In the genomic region with DNA sequence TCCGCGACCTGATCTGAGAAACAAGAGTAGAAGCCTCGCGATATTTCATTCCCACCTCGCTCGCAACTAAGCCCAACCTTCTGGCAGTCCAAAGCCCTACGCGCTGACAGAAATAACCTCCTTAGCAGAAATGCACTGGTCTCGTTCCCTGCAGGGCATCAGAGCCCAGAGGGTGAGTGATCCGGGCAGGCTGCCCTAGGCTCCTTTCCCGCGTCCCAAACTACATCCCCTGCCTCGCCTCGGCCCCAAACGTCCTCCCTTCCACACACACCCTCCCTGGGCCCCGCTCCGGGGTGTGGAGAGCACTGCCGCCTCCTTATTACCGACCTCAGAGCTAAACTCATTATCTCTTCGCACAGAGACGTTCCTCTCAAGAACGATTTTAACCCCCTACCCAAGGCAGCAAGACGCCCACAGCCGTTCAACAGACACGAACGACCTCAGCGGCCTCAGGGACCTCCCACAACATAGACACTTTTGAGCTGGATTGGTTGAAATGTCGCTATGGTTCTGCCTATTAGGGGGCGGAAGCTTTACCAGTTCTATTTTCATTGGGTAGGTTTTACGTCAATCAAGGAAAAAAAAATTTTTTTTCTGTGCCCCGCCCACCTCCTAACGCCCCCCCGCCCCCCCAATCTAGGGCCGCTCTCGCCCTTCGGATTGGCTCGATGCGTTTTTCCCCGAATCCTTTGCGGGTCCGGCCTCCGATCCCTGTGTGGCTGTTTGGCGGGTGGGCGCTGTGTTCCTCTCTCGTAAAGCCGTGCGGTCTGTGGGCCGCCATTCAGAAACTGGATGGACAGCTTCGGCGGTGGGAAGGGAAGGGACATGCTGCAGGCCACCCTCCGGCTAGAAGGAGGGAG, we compare ENCODE assay signal across 8 cellular contexts. TPM values are rescaled to one million over a fixed set of nuclear protein-coding genes. Genes with fewer than 3 reads are reported as not detected.
DNase-seq lines count a peak whose midpoint lies in the region; ATAC-seq and TF ChIP-seq lines count a peak whose summit lies in the region.

Gene CETN3, minus strand, starts transcription at position 439 of the 860 bp plus-strand sequence. Its CDS starts 95 bp downstream, at position 344.

- H3K36me3 Mint-ChIP-seq in naive thymus-derived CD4-positive, alpha-beta T cell, result peaks cover 8 to 19% (median 13%) of the 10 kb centered on the region in 5 donors
- H3K36me3 Mint-ChIP-seq in stimulated activated naive B cell treated with anti-CD40 and anti-IgM and Interleukin-4, amounts not matched to agents 10 μg/mL and 1 μg/mL and 100 μg/mL, for 72 hours, result peaks cover 13 to 29% of the 10 kb centered on the region in 2 donors

- peak within 1 kb of the TSS; percentile 88 for H3K4me2 ChIP-seq in fibroblast of lung (ENCODE audit: extremely low read depth, insufficient read depth, low read length)

- no peaks in the 10 kb centered on the region for H4K20me1 ChIP-seq in fibroblast of lung (ENCODE audit: control insufficient read depth, extremely low read depth, insufficient read depth, low read length)

- peaks cover 1% of the 10 kb centered on the region for H3K79me2 ChIP-seq in fibroblast of lung (ENCODE audit: control insufficient read depth, insufficient read depth, low read length)

- peaks cover 2% of the 10 kb centered on the region for H3K36me3 ChIP-seq in fibroblast of lung (ENCODE audit: control insufficient read depth, insufficient read depth, low read length)
- H3K36me3 ChIP-seq in naive thymus-derived CD4-positive, alpha-beta T cell (ENCODE audit: control insufficient read depth in 2 of 3, insufficient read depth in 3 of 3, low read length in 3 of 3), result peaks cover 0 to 5% (median 0%) of the 10 kb centered on the region in 3 experiments

- H3K27ac ChIP-seq in fibroblast of lung (ENCODE audit: insufficient read depth, low read length), result peak within 1 kb of the TSS; percentile 99
- peak within 1 kb of the TSS; percentile 93 for H3K27ac ChIP-seq in naive thymus-derived CD4-positive, alpha-beta T cell (ENCODE audit: low read depth, low read length)

- H3K9ac ChIP-seq in fibroblast of lung (ENCODE audit: insufficient read depth, low read length), result peak within 1 kb of the TSS; percentile 90

- POLR2A ChIA-PET in naive thymus-derived CD4-positive, alpha-beta T cell (lab: Charles Lee), result interaction anchor here (0.8 to 3.2 kb wide), 17 partner anchors 9 to 976 kb away, joined by 3 to 49 read pairs (median 7); partner anchors contain the start of genes ARRDC3, LYSMD3, MBLAC2 and POLR3G

- H3K27me3 Mint-ChIP-seq in naive thymus-derived CD4-positive, alpha-beta T cell, result peaks cover 0 to 4% (median 0%) of the 10 kb centered on the region in 5 donors
- H3K27me3 Mint-ChIP-seq in stimulated activated naive B cell treated with anti-CD40 and anti-IgM and Interleukin-4, amounts not matched to agents 10 μg/mL and 1 μg/mL and 100 μg/mL, for 72 hours, result no peaks in the 10 kb centered on the region

- no peaks in the 10 kb centered on the region for H3K27me3 ChIP-seq in fibroblast of lung (ENCODE audit: control insufficient read depth, insufficient read depth, low read length)
- H3K27me3 ChIP-seq in naive thymus-derived CD4-positive, alpha-beta T cell (ENCODE audit: control insufficient read depth in 2 of 2, insufficient read depth in 2 of 2, low read length in 2 of 2), result no peaks in the 10 kb centered on the region

- CTCF ChIA-PET in naive thymus-derived CD4-positive, alpha-beta T cell (lab: Charles Lee), result interaction anchor here (0.6 to 2.9 kb wide), 7 partner anchors 10 to 140 kb away, joined by 3 to 19 read pairs (median 4); partner anchors contain the start of genes LYSMD3, MBLAC2 and POLR3G

- intact Hi-C loops in naive thymus-derived CD4-positive, alpha-beta T cell (cut with micrococcal nuclease), result loop anchor here (1.0 to 10.0 kb wide), 9 partner anchors 30 to 1905 kb away; partner anchors contain the start of genes LYSMD3 (in 2 of the 2), MBLAC2 (in 2 of the 2) and POLR3G (in 2 of the 2)

- H3K4me1 ChIP-seq in fibroblast of lung (ENCODE audit: control insufficient read depth, extremely low read depth, insufficient read depth, low read length), result no peaks in the 10 kb centered on the region
- peaks cover 7 to 13% of the 10 kb centered on the region in 2 donors for H3K4me1 ChIP-seq in naive thymus-derived CD4-positive, alpha-beta T cell (ENCODE audit: control insufficient read depth in 2 of 2, insufficient read depth in 2 of 2, low read length in 2 of 2)

- no peak for TF ChIP-seq CTCF in fibroblast of lung (conservative IDR thresholded peaks at IDR 0.05 in 1 of 2, IDR thresholded peaks at IDR 0.05 in 1 of 2; ENCODE audit: low read depth in 1 of 2, low read length in 2 of 2)

- no peak within 1 kb of the TSS for H3K27ac Mint-ChIP-seq in naive thymus-derived CD4-positive, alpha-beta T cell
- no peak within 1 kb of the TSS for H3K27ac Mint-ChIP-seq in stimulated activated naive B cell treated with anti-CD40 and anti-IgM and Interleukin-4, amounts not matched to agents 10 μg/mL and 1 μg/mL and 100 μg/mL, for 72 hours

- H3K4me1 Mint-ChIP-seq in naive thymus-derived CD4-positive, alpha-beta T cell, result peaks cover 12 to 26% (median 16%) of the 10 kb centered on the region in 7 donors
- H3K4me1 Mint-ChIP-seq in stimulated activated naive B cell treated with anti-CD40 and anti-IgM and Interleukin-4, amounts not matched to agents 10 μg/mL and 1 μg/mL and 100 μg/mL, for 72 hours, result peaks cover 5 to 13% of the 10 kb centered on the region in 2 donors

- peak within 1 kb of the TSS; percentile 81 to 98 (median 94) for H3K4me3 ChIP-seq in fibroblast of lung (replicated peaks in 1 of 4; ENCODE audit: control extremely low read depth in 1 of 4, insufficient read depth in 1 of 4, low read depth in 3 of 4, low read length in 4 of 4)
- peak within 1 kb of the TSS; percentile 100 for H3K4me3 ChIP-seq in naive thymus-derived CD4-positive, alpha-beta T cell (ENCODE audit: low read length)

- H3K9me3 ChIP-seq in fibroblast of lung (ENCODE audit: control insufficient read depth, insufficient read depth, low read depth, low read length), result no peaks in the 10 kb centered on the region
- H3K9me3 ChIP-seq in naive thymus-derived CD4-positive, alpha-beta T cell (ENCODE audit: control insufficient read depth in 2 of 3, low read length in 3 of 3), result no peaks in the 10 kb centered on the region

- no peaks in the 10 kb centered on the region for H3K9me3 Mint-ChIP-seq in naive thymus-derived CD4-positive, alpha-beta T cell
- H3K9me3 Mint-ChIP-seq in stimulated activated naive B cell treated with anti-CD40 and anti-IgM and Interleukin-4, amounts not matched to agents 10 μg/mL and 1 μg/mL and 100 μg/mL, for 72 hours, result no peaks in the 10 kb centered on the region

- H3K4me3 Mint-ChIP-seq in naive thymus-derived CD4-positive, alpha-beta T cell, result no peak within 1 kb of the TSS
- H3K4me3 Mint-ChIP-seq in stimulated activated naive B cell treated with anti-CD40 and anti-IgM and Interleukin-4, amounts not matched to agents 10 μg/mL and 1 μg/mL and 100 μg/mL, for 72 hours, result no peak within 1 kb of the TSS

- peak within 1 kb of the TSS; percentile 100 for H2AFZ ChIP-seq in fibroblast of lung (ENCODE audit: low read length)

- peak; percentile 94 for ATAC-seq in naive thymus-derived CD4-positive, alpha-beta T cell
- ATAC-seq in stimulated activated naive B cell treated with anti-CD40 and anti-IgM and Interleukin-4, amounts not matched to agents 10 μg/mL and 1 μg/mL and 100 μg/mL, for 72 hours (replicated peaks), result peak; percentile 92 to 94

- DNase-seq in EH (ENCODE audit: low read depth) (peak; percentile 96), GOT3 (lab: John Stamatoyannopoulos, UW) (peak; percentile 83), LHCN-M2 (ENCODE audit: low read depth) (peak; percentile 94), RPMI8226 (peak; percentile 97), fibroblast of lung (ENCODE audit: low read depth in 2 of 2) (peak; percentile 96 to 99)
- peak; percentile 78 to 82 for DNase-seq in activated T-helper 1 cell treated with anti-CD3 and anti-CD28 coated beads, Interleukin-2, amount 50 U/mL, for 16 hours (ENCODE audit: low read depth in 1 of 2, low spot score in 1 of 2)
- peak; percentile 72 to 93 (median 88) for DNase-seq in naive thymus-derived CD4-positive, alpha-beta T cell
- DNase-seq in stimulated activated naive B cell treated with anti-CD40 and anti-IgM and Interleukin-4, amounts not matched to agents 10 μg/mL and 1 μg/mL and 100 μg/mL, for 72 hours, result peak; percentile 91

RNA-seq across cellular contexts. Expression of gene CETN3, which starts in this region (rescaled TPM):
- total RNA-seq in LHCN-M2 (2014; rRNA removed) (22.1 and 27.0 TPM in 2 replicates), fibroblast of lung (11.6 and 14.9 TPM in 2 replicates)
- 22.4 TPM for polyA plus RNA-seq in LHCN-M2 (2012)
- 14.2 and 15.6 TPM in 2 replicates for polyA plus RNA-seq in fibroblast of lung
- polyA plus RNA-seq in fibroblast of lung (2012), result 24.4 and 27.1 TPM in 2 replicates
- polyA minus RNA-seq in fibroblast of lung (ENCODE audit: low replicate concordance), result not detected in 2 replicates
- total RNA-seq in naive thymus-derived CD4-positive, alpha-beta T cell, result 10 to 100 TPM in 3 of 5 experiments, 1 to 10 TPM in 2; 4.4 to 31.0 (median 22.1) TPM
- polyA plus RNA-seq in naive thymus-derived CD4-positive, alpha-beta T cell, result 10 to 100 TPM; 29.3 to 32.7 TPM

Comparison
In these comparisons a context has a peak if more than half of its experiments do, and no peak if none do; other contexts are left out.
1. Peak in every context shown above with its lines: DNase-seq, ATAC-seq, H3K4me3 ChIP-seq and H3K27ac ChIP-seq.